8 cellular contexts compared by ENCODE assay signal in genomic region chr17:7328840-7329359, GRCh38. TPM values are rescaled to one million over a fixed set of nuclear protein-coding genes. Genes with fewer than 3 reads are reported as not detected.
A peak's percentile ranks its signal among the peaks of the same experiment; 100 is the strongest.
DNase-seq lines count a peak whose midpoint lies in the region; ATAC-seq and TF ChIP-seq lines count a peak whose summit lies in the region.

TSS of gene NEURL4 (minus strand) at chr17:7329335. CDS start at chr17:7329312, 23 bp downstream.

- DNase-seq in activated gamma-delta T cell treated with Interleukin-2 at 50 U/mL for 16 hours: peak; percentile 27
- DNase-seq in activated gamma-delta T cell (lab: John Stamatoyannopoulos, UW): no peak
- peak in 1 of 2 donors; percentile 74 for DNase-seq in activated naive CD4-positive, alpha-beta T cell treated with anti-CD3 and anti-CD28 coated beads, Interleukin-2, amount 50 U/mL, for 72 hours (ENCODE audit: low spot score in 2 of 2)
- DNase-seq in right atrium auricular region (ENCODE audit: low spot score): no peak
- DNase-seq in sciatic nerve (ENCODE audit: low spot score): no peak
- DNase-seq in NCI-H2081 treated with DMSO at 0.1 percent for 48 hours (lab: John Stamatoyannopoulos, UW): no peak
- DNase-seq in H4 (ENCODE audit: low spot score): no peak

- H3K36me3 ChIP-seq in right atrium auricular region: peaks cover 24% of the 10 kb centered on the region

- peak within 1 kb of the TSS; percentile 84 to 92 for H3K27ac ChIP-seq in right atrium auricular region

- peak within 1 kb of the TSS; percentile 67 to 98 for H3K4me3 ChIP-seq in right atrium auricular region

- TF ChIP-seq CTCF in right atrium auricular region (IDR thresholded peaks at IDR 0.05): no peak

- ATAC-seq in HG03342 (IDR thresholded peaks at IDR 0.05; ENCODE audit: unreplicated experiment): peak; percentile 7
- ATAC-seq in activated naive CD4-positive, alpha-beta T cell treated with anti-CD3 and anti-CD28 coated beads, Interleukin-2, amount 50 U/mL, for 72 hours: peak; percentile 12 to 15
- ATAC-seq in sciatic nerve: no peak

- H3K27ac Mint-ChIP-seq in activated naive CD4-positive, alpha-beta T cell treated with anti-CD3 and anti-CD28 coated beads, Interleukin-2, amount 50 U/mL, for 72 hours: peak within 1 kb of the TSS; percentile 88 to 96

- H3K9me3 Mint-ChIP-seq in activated naive CD4-positive, alpha-beta T cell treated with anti-CD3 and anti-CD28 coated beads, Interleukin-2, amount 50 U/mL, for 72 hours: no peaks in the 10 kb centered on the region

- H3K36me3 Mint-ChIP-seq in activated naive CD4-positive, alpha-beta T cell treated with anti-CD3 and anti-CD28 coated beads, Interleukin-2, amount 50 U/mL, for 72 hours: no peaks in the 10 kb centered on the region

- peaks cover 0 to 22% of the 10 kb centered on the region in 2 donors for H3K4me1 ChIP-seq in right atrium auricular region

- H3K9me3 ChIP-seq in right atrium auricular region: no peaks in the 10 kb centered on the region

- H3K27me3 ChIP-seq in right atrium auricular region: no peaks in the 10 kb centered on the region

- intact Hi-C loops in sciatic nerve (cut with DNase I): no loop called here

RNA-seq across cellular contexts. Expression of gene NEURL4, which starts in this region (rescaled TPM):
- total RNA-seq in activated naive CD4-positive, alpha-beta T cell treated with anti-CD3 and anti-CD28 coated beads, Interleukin-2, amount 50 U/mL, for 72 hours: 10 to 100 TPM; 24.8 to 32.7 TPM
- total RNA-seq in right atrium auricular region (10 to 100 TPM in 1 of 2 donors, 1 to 10 TPM in 1; 9.5 to 12.8 TPM), sciatic nerve (37.0 TPM)
- 3.4 and 3.5 TPM in 2 replicates for total RNA-seq in H4 (2014; rRNA removed; shearing (Covaris generic))
